8 cellular contexts compared by ENCODE assay signal in the genomic region with DNA sequence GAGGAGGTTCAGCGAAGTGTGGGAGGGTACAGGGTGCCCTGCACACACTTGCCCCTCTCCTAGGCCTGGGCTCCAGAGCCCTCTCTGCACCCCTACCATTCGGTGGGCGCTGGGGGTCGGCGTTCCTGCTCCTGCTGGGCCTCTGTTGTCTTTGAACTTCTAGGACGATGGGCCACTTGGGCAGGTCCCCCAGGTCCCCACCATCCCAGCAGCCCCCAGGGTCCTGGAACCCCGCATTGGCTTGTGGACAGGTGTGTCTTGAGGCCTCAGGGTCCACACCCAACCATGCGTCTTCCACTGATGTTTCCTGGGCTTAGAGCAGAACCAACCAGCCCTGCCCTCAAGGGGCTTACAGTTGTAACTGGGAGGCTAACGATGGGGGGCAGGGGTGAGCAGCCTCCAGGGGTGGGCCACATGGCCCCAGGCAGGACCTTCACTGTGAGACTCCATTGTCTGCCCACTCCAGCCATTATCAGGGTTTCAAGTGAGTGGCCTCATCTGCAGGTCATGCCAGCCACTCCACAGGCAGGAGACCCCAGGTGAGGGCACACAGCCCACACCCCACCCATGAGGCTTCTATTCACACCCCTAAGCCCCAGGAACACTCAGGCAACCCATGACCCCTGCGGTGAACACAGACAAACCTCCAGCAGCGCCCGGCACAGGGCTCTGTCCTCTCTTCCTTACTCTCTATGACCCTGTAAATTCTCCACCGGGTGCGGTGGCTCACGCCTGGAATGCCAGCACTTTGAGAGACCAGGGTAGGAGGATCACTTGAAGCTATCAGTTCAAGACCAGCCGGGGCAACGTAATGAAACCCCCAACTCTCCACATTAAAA. TPM values are rescaled to one million over a fixed set of nuclear protein-coding genes. Genes with fewer than 3 reads are reported as not detected.
A peak's percentile ranks its signal among the peaks of the same experiment; 100 is the strongest.
DNase-seq lines count a peak whose midpoint lies in the region; ATAC-seq, FAIRE-seq and TF ChIP-seq lines count a peak whose summit lies in the region.

No MANE protein-coding gene starts in this region.

- no peak for TF ChIP-seq POLR2A in transverse colon (IDR thresholded peaks at IDR 0.05)
- TF ChIP-seq POLR2A in GM12891 (IDR thresholded peaks at IDR 0.05; ENCODE audit: low read depth, low read length): no peak

- TF ChIP-seq CTCF in astrocyte (IDR thresholded peaks at IDR 0.05; ENCODE audit: insufficient read depth, low read depth, low read length) (no peak), lung (IDR thresholded peaks at IDR 0.05; ENCODE audit: control extremely low read depth, extremely low read depth) (no peak), transverse colon (IDR thresholded peaks at IDR 0.05) (no peak)

- H4K20me1 ChIP-seq in astrocyte (ENCODE audit: insufficient read depth, low read length): peaks cover 23% of the 10 kb centered on the region

- in situ Hi-C loops in transverse colon (cut with MboI; ENCODE audit: low pct_ligation_motif_present in 1 of 4, low pct_unique_long_range_greater_than_20kb in 1 of 4, low sequenced_read_pairs in 3 of 4): no loop called here

- H3K4me3 ChIP-seq in astrocyte (ENCODE audit: insufficient read depth, low read depth, low read length) (peak overlapping the region; percentile 62), lung (no peak overlapping the region), transverse colon (peak overlapping the region in 2 of 4 donors; percentile 76 to 81)

- FAIRE-seq in astrocyte (lab: Jason Lieb, UNC): no peak
- no peak for FAIRE-seq in GM12891 (lab: Jason Lieb, UNC)

- H2AFZ ChIP-seq in astrocyte (ENCODE audit: low read depth, low read length): peak overlapping the region; percentile 73

- peak overlapping the region; percentile 96 for H3K4me2 ChIP-seq in astrocyte (ENCODE audit: low read length)

- peak overlapping the region; percentile 87 for H3K9ac ChIP-seq in astrocyte (ENCODE audit: low read length)

- no peaks in the 10 kb centered on the region for H3K27me3 ChIP-seq in astrocyte (ENCODE audit: insufficient read depth, low read length)
- no peaks in the 10 kb centered on the region for H3K27me3 ChIP-seq in lung (ENCODE audit: control insufficient read depth, insufficient read depth)
- no peaks in the 10 kb centered on the region for H3K27me3 ChIP-seq in transverse colon

- DNase-seq in activated naive CD4-positive, alpha-beta T cell (lab: John Stamatoyannopoulos, UW): no peak
- DNase-seq in astrocyte (ENCODE audit: low read depth) (no peak), lung (ENCODE audit: low spot score) (no peak), transverse colon (no peak), GM12891 (ENCODE audit: insufficient read length, low spot score) (no peak), AG08395 (ENCODE audit: low spot score) (no peak)
- DNase-seq in stimulated activated CD8-positive, alpha-beta memory T cell treated with anti-CD3 and anti-CD28 coated beads, Interleukin-4, amount 100 ng/mL, for 48 hours: no peak

- H3K27ac Mint-ChIP-seq in activated naive CD4-positive, alpha-beta T cell treated with anti-CD3 and anti-CD28 coated beads, Interleukin-2, amount 50 U/mL, for 24 hours: peak overlapping the region; percentile 62
- no peak overlapping the region for H3K27ac Mint-ChIP-seq in astrocyte (ENCODE audit: unreplicated experiment)

- TF ChIP-seq EP300 in transverse colon (IDR thresholded peaks at IDR 0.05; ENCODE audit: low read depth): no peak

- no peak for ATAC-seq in lung (ENCODE audit: insufficient read depth, low FRiP score)

- H3K36me3 ChIP-seq in astrocyte (ENCODE audit: insufficient read depth, low read length): no peaks in the 10 kb centered on the region
- no peaks in the 10 kb centered on the region for H3K36me3 ChIP-seq in lung (ENCODE audit: control insufficient read depth in 2 of 2, insufficient read depth in 2 of 2, low read length in 2 of 2)
- no peaks in the 10 kb centered on the region for H3K36me3 ChIP-seq in transverse colon

- no peaks in the 10 kb centered on the region for H3K36me3 Mint-ChIP-seq in activated naive CD4-positive, alpha-beta T cell treated with anti-CD3 and anti-CD28 coated beads, Interleukin-2, amount 50 U/mL, for 24 hours
- no peaks in the 10 kb centered on the region for H3K36me3 Mint-ChIP-seq in astrocyte (ENCODE audit: low read depth, unreplicated experiment)

- H3K4me1 ChIP-seq in astrocyte (ENCODE audit: insufficient read depth, low read length) (peaks cover 15% of the 10 kb centered on the region), lung (ENCODE audit: control insufficient read depth in 2 of 2, insufficient read depth in 2 of 2, low read length in 2 of 2) (peaks cover 8 to 9% of the 10 kb centered on the region in 2 donors), transverse colon (peaks cover 20 to 34% (median 26%) of the 10 kb centered on the region in 4 donors)

- no peak overlapping the region for H3K27ac ChIP-seq in astrocyte (ENCODE audit: low read depth, low read length)
- H3K27ac ChIP-seq in lung (ENCODE audit: low read depth in 1 of 2, low read length in 1 of 2): peak overlapping the region; percentile 24 to 71
- H3K27ac ChIP-seq in transverse colon: peak overlapping the region; percentile 88 to 96 (median 94)

- H3K4me1 Mint-ChIP-seq in activated naive CD4-positive, alpha-beta T cell treated with anti-CD3 and anti-CD28 coated beads, Interleukin-2, amount 50 U/mL, for 24 hours: peaks cover 16% of the 10 kb centered on the region
- H3K4me1 Mint-ChIP-seq in astrocyte (ENCODE audit: low read depth, unreplicated experiment): no peaks in the 10 kb centered on the region

- H3K27me3 Mint-ChIP-seq in activated naive CD4-positive, alpha-beta T cell treated with anti-CD3 and anti-CD28 coated beads, Interleukin-2, amount 50 U/mL, for 24 hours: no peaks in the 10 kb centered on the region
- no peaks in the 10 kb centered on the region for H3K27me3 Mint-ChIP-seq in astrocyte (ENCODE audit: low read depth, unreplicated experiment)

- H3K9me3 ChIP-seq in astrocyte (ENCODE audit: insufficient read depth, low read depth, low read length): no peaks in the 10 kb centered on the region
- H3K9me3 ChIP-seq in lung (ENCODE audit: control insufficient read depth in 2 of 2, insufficient read depth in 1 of 2, low read length in 1 of 2): no peaks in the 10 kb centered on the region
- H3K9me3 ChIP-seq in transverse colon: no peaks in the 10 kb centered on the region

- intact Hi-C loops in transverse colon (cut with DNase I; ENCODE audit: low total_unique reads): no loop called here

- WGBS in lung, 2 donors: 87 to 90% methylated on average over 17 of the region's 17 CpGs
- 87% methylated on average over 17 of the region's 17 CpGs; no CpG with 5 or more reads in 1 of the 2 donors for WGBS in transverse colon (ENCODE audit: low coverage in 1 of 2), 2 donors

- no peaks in the 10 kb centered on the region for H3K9me3 Mint-ChIP-seq in activated naive CD4-positive, alpha-beta T cell treated with anti-CD3 and anti-CD28 coated beads, Interleukin-2, amount 50 U/mL, for 24 hours
- H3K9me3 Mint-ChIP-seq in astrocyte (ENCODE audit: unreplicated experiment): no peaks in the 10 kb centered on the region

- peak overlapping the region; percentile 77 for H3K4me3 Mint-ChIP-seq in activated naive CD4-positive, alpha-beta T cell treated with anti-CD3 and anti-CD28 coated beads, Interleukin-2, amount 50 U/mL, for 24 hours
- H3K4me3 Mint-ChIP-seq in astrocyte (ENCODE audit: unreplicated experiment): peak overlapping the region; percentile 45

- peaks cover 24% of the 10 kb centered on the region for H3K79me2 ChIP-seq in astrocyte (ENCODE audit: insufficient read depth, low read length)

TF ChIP-seq in GM12891, 5 proteins besides CTCF, POLR2A, EP300 and RAD21:
- TF ChIP-seq POU2F2 (IDR thresholded peaks at IDR 0.05; ENCODE audit: low read depth, low read length) (no peak), PAX5 (IDR thresholded peaks at IDR 0.05; ENCODE audit: insufficient read depth, low read length, severe bottlenecking) (no peak), TAF1 (IDR thresholded peaks at IDR 0.05; ENCODE audit: low read depth, low read length) (no peak), POLR2AphosphoS5 (IDR thresholded peaks at IDR 0.05; ENCODE audit: low read depth, low read length) (no peak), SPI1 (IDR thresholded peaks at IDR 0.05; ENCODE audit: low read depth, low read length) (no peak)

RNA-seq across cellular contexts. Expression of a gene that starts 2.0 kb away (rescaled TPM):
- total RNA-seq in astrocyte (52.4 and 58.1 TPM in 2 replicates), lung (10 to 100 TPM in 1 of 2 donors, 1 to 10 TPM in 1; 3.3 to 25.6 TPM), transverse colon (10 to 100 TPM in 3 of 4 donors, 1 to 10 TPM in 1; 9.0 to 18.3 (median 11.6) TPM)
- 10 to 100 TPM; 13.8 to 17.8 TPM for polyA plus RNA-seq in lung
- 9.1 TPM for polyA plus RNA-seq in GM12891 (2012; ENCODE audit: low read depth, missing spikeins)

RNA-seq across cellular contexts. Expression of a gene that starts 17.1 kb away (rescaled TPM):
- total RNA-seq in astrocyte: 35.5 and 36.2 TPM in 2 replicates
- 10 to 100 TPM; 15.6 to 40.3 TPM for total RNA-seq in lung
- polyA plus RNA-seq in lung: 10 to 100 TPM; 22.3 to 32.0 TPM
- 10 to 100 TPM; 36.0 to 95.0 (median 56.3) TPM for total RNA-seq in transverse colon
- 19.7 TPM for polyA plus RNA-seq in GM12891 (2012; ENCODE audit: low read depth, missing spikeins)

RNA-seq across cellular contexts. Expression of a gene that starts 19.9 kb away (rescaled TPM):
- total RNA-seq in astrocyte: 56.7 and 61.4 TPM in 2 replicates
- 10 to 100 TPM; 68.8 to 84.9 TPM for total RNA-seq in lung
- polyA plus RNA-seq in lung: 100 to 1,000 TPM in 1 of 2 donors, 10 to 100 TPM in 1; 97.0 to 110 TPM
- total RNA-seq in transverse colon: 100 to 1,000 TPM in 3 of 4 donors, 10 to 100 TPM in 1; 90.0 to 179 (median 140) TPM
- polyA plus RNA-seq in GM12891 (2012; ENCODE audit: low read depth, missing spikeins): 35.6 TPM

RNA-seq across cellular contexts. Expression of a gene that starts 39.8 kb away (rescaled TPM):
- total RNA-seq in astrocyte: 3.7 and 5.7 TPM in 2 replicates
- 10 to 100 TPM in 1 of 2 donors, 1 to 10 TPM in 1; 4.0 to 11.9 TPM for total RNA-seq in lung
- 1 to 10 TPM; 6.4 to 7.2 TPM for polyA plus RNA-seq in lung
- 10 to 100 TPM; 18.7 to 73.2 (median 30.3) TPM for total RNA-seq in transverse colon
- polyA plus RNA-seq in GM12891 (2012; ENCODE audit: low read depth, missing spikeins): 3.9 TPM

RNA-seq across cellular contexts. Expression of a gene that starts 39.8 kb away (rescaled TPM):
- total RNA-seq in astrocyte: 72.2 and 73.4 TPM in 2 replicates
- total RNA-seq in lung: 10 to 100 TPM; 63.4 to 86.6 TPM
- 10 to 100 TPM; 45.7 to 49.1 TPM for polyA plus RNA-seq in lung
- total RNA-seq in transverse colon: 100 to 1,000 TPM in 1 of 4 donors, 10 to 100 TPM in 3; 25.1 to 119 (median 86.6) TPM
- 22.1 TPM for polyA plus RNA-seq in GM12891 (2012; ENCODE audit: low read depth, missing spikeins)
